In the genomic region with DNA sequence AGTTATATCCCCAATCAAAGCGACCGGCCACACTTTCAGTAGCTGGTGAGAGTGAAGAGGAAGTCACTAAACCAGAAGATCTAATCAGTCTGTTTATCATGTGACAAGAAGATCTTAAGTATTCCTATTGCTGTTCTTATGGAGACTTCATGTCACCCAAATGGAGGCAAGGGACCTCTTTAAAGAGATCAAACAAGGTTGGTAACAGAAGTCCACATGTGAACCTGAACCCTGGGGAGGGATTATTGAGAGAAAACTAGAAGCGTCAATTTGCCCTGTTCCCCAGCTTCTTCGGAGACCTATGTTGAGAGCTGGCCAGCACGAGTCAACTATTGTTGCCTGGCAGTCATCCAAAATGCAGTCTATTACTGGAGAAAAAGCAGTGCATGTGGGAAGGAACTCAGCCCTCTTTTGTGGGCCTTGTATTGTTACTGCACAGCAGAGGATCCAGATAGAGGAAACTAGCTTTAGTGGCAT, we compare ENCODE assay signal across 7 cellular contexts.
A peak's percentile ranks its signal among the peaks of the same experiment; 100 is the strongest.
DNase-seq lines count a peak whose midpoint lies in the region; ATAC-seq and TF ChIP-seq lines count a peak whose summit lies in the region.

No MANE protein-coding gene starts in this region.

- H3K36me3 ChIP-seq in upper lobe of left lung, result no peaks in the 10 kb centered on the region

- WGBS in upper lobe of left lung, 2 donors, result 10 to 23% methylated on average over 5 of the region's 5 CpGs

- H3K27ac ChIP-seq in upper lobe of left lung, result no peak overlapping the region

- H3K4me3 ChIP-seq in foreskin fibroblast (ENCODE audit: low read depth in 1 of 2, low read length in 2 of 2) (no peak overlapping the region), upper lobe of left lung (no peak overlapping the region)

- DNase-seq in SKM-1 treated with dmso at 0.1 percent for 144 hours (lab: John Stamatoyannopoulos, UW; ENCODE audit: unreplicated experiment), result peak; percentile 64
- peak; percentile 38 to 71 for DNase-seq in foreskin fibroblast
- peak in 1 of 2 donors; percentile 64 for DNase-seq in upper lobe of left lung
- no peak for DNase-seq in NCI-H524 treated with DMSO at 0.1 percent for 48 hours (lab: John Stamatoyannopoulos, UW)
- no peak for DNase-seq in NCI-H1048 (lab: John Stamatoyannopoulos, UW)

- no peaks in the 10 kb centered on the region for H3K27me3 ChIP-seq in upper lobe of left lung

- no peak for TF ChIP-seq EP300 in upper lobe of left lung (IDR thresholded peaks at IDR 0.05)

- TF ChIP-seq CTCF in foreskin fibroblast (IDR thresholded peaks at IDR 0.05; ENCODE audit: low read depth, low read length) (no peak), upper lobe of left lung (IDR thresholded peaks at IDR 0.05) (no peak)

- H3K9me3 ChIP-seq in upper lobe of left lung, result no peaks in the 10 kb centered on the region

- no peak for TF ChIP-seq POLR2A in upper lobe of left lung (IDR thresholded peaks at IDR 0.05)

- H3K4me1 ChIP-seq in upper lobe of left lung, result peaks cover 10 to 26% (median 16%) of the 10 kb centered on the region in 4 donors

- ATAC-seq in GM18498 (IDR thresholded peaks at IDR 0.05; ENCODE audit: unreplicated experiment) (peak; percentile 58), HG03097 (IDR thresholded peaks at IDR 0.05; ENCODE audit: low FRiP score, unreplicated experiment) (peak; percentile 44), upper lobe of left lung (ENCODE audit: low FRiP score in 2 of 2) (peak; percentile 63 to 82)

Comparison
In these comparisons a context has a peak if more than half of its experiments do, and no peak if none do; other contexts are left out.
1. DNase-seq: peak in SKM-1 treated with dmso at 0.1 percent for 144 hours (single experiment) and foreskin fibroblast (2 of 2); none in NCI-H524 treated with DMSO at 0.1 percent for 48 hours (single experiment) and NCI-H1048 (single experiment).
2. Peak in every context shown above with its lines, with median percentiles within 50 percentile points of each other: ATAC-seq.